ENCODE assay signal across 18 cellular contexts in the genomic region with DNA sequence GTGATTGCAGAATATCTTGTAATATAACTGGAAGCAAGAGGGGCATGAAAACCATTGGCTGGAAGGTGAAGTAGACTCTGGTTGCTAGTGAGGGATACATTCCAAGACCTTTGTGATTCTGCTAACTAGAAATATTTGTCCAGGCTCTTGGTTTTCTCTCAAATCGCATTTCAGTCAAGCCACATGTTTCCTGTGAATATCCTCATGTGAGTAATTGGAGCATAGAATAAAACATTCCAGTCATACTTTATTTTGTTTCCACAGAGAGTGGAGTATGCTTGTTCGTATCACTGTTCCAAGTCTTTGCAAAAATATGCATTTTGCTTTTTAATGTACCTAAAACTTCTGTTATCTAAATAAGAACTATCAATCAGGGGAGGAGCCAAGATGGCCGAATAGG.
"Had no signal": no experiment of that assay in that cellular context is flagged by ENCODE, and none has a peak within 500 bp of the region (broad histone marks: within the 10 kb centered on the region; RNA-seq: fewer than 3 reads in every experiment).

No MANE protein-coding gene starts in this region.

- H3K27me3 ChIP-seq: foreskin keratinocyte had no signal

- H3K4me3 ChIP-seq: mucosa of descending colon, thoracic aorta had no signal

- DNase-seq: activated CD4-positive, alpha-beta memory T cell treated with anti-CD3 and anti-CD28 coated beads for 36 hours; activated effector memory CD4-positive, alpha-beta T cell treated with anti-CD3 and anti-CD28 coated beads, Interleukin-2, amount 50 U/mL, for 16 hours; activated T-cell treated with anti-CD3 and anti-CD28 coated beads, Interleukin-2, amount 50 U/mL, for 4 hours; caudate nucleus; cortex of kidney; effector memory CD8-positive, alpha-beta T cell; foreskin keratinocyte; islet precursor cell; mucosa of descending colon; natural killer cell; stimulated activated CD4-positive, alpha-beta T cell treated with anti-CD3 and anti-CD28 coated beads, Interleukin-15, amount 100 ng/mL, for 24 hours; stimulated activated CD4-positive, alpha-beta T cell treated with anti-CD3 and anti-CD28 coated beads, Interleukin-4, amount 100 ng/mL, for 24 hours; stimulated activated naive CD8-positive, alpha-beta T cell treated with anti-CD3 and anti-CD28 coated beads, Interleukin-15, amount 100 ng/mL, for 72 hours; T1000 had no signal

- ATAC-seq: activated naive CD4-positive, alpha-beta T cell treated with anti-CD3 and anti-CD28 coated beads, Interleukin-2, amount 50 U/mL, for 72 hours; activated T-cell treated with anti-CD3 and anti-CD28 coated beads, Interleukin-2, amount 50 U/mL, for 4 hours; effector memory CD8-positive, alpha-beta T cell; foreskin keratinocyte; left lobe of liver; mucosa of descending colon; natural killer cell; stimulated activated naive CD8-positive, alpha-beta T cell treated with anti-CD3 and anti-CD28 coated beads, Interleukin-15, amount 100 ng/mL, for 72 hours had no signal

- H3K4me1 ChIP-seq: foreskin keratinocyte had no signal

- H3K36me3 ChIP-seq: thoracic aorta had no signal

- H3K9me3 ChIP-seq: mucosa of descending colon, thoracic aorta had no signal

- H3K27ac ChIP-seq: epithelial cell of prostate, foreskin keratinocyte, thoracic aorta had no signal
